Comparison of ENCODE assay signal across 23 cellular contexts in genomic region chr2:196967775-196968174, GRCh38.
"Had no signal": no experiment of that assay in that cellular context is flagged by ENCODE, and none has a peak within 500 bp of the region (broad histone marks: within the 10 kb centered on the region; RNA-seq: fewer than 3 reads in every experiment).

No MANE protein-coding gene starts in this region.

- H3K4me1 ChIP-seq: ascending aorta had no signal

- H3K4me3 Mint-ChIP-seq: activated CD8-positive, alpha-beta T cell treated with anti-CD3 and anti-CD28 coated beads for 36 hours; activated naive CD4-positive, alpha-beta T cell treated with anti-CD3 and anti-CD28 coated beads, Interleukin-2, amount 50 U/mL, for 24 hours; T-cell had no signal

- DNase-seq: activated CD4-positive, alpha-beta T cell treated with anti-CD3 and anti-CD28 coated beads for 4 hours; activated CD8-positive, alpha-beta memory T cell treated with anti-CD3 and anti-CD28 coated beads, Interleukin-2, amount 50 U/mL, for 4 hours; activated CD8-positive, alpha-beta T cell treated with anti-CD3 and anti-CD28 coated beads for 36 hours; activated naive CD4-positive, alpha-beta T cell; amniotic stem cell; body of pancreas; Kasumi-1; NCI-H1105 treated with DMSO at 0.1 percent for 48 hours; NCI-H1436 treated with DMSO at 0.1 percent for 48 hours; NCI-H1930; NCI-H2171; NCI-H2227 treated with DMSO at 0.1 percent for 48 hours; NCI-H446 treated with DMSO at 0.1 percent for 48 hours; NCI-H524 treated with DMSO at 0.1 percent for 48 hours; NCI-H82; T-cell; T-helper 2 cell; T1000 had no signal

- H3K27ac ChIP-seq: ascending aorta, body of pancreas, SK-N-MC, VCaP had no signal

- H3K9me3 ChIP-seq: ascending aorta, body of pancreas had no signal

- H3K27ac Mint-ChIP-seq: activated CD8-positive, alpha-beta T cell treated with anti-CD3 and anti-CD28 coated beads for 36 hours; activated naive CD4-positive, alpha-beta T cell treated with anti-CD3 and anti-CD28 coated beads, Interleukin-2, amount 50 U/mL, for 24 hours; T-cell had no signal

- H3K9me3 Mint-ChIP-seq: activated CD8-positive, alpha-beta T cell treated with anti-CD3 and anti-CD28 coated beads for 36 hours; activated naive CD4-positive, alpha-beta T cell treated with anti-CD3 and anti-CD28 coated beads, Interleukin-2, amount 50 U/mL, for 24 hours had no signal

- FAIRE-seq: TTC549 had no signal

- H3K4me3 ChIP-seq: ascending aorta, body of pancreas, SK-N-MC had no signal

- H3K27me3 Mint-ChIP-seq: activated CD8-positive, alpha-beta T cell treated with anti-CD3 and anti-CD28 coated beads for 36 hours; activated naive CD4-positive, alpha-beta T cell treated with anti-CD3 and anti-CD28 coated beads, Interleukin-2, amount 50 U/mL, for 24 hours; T-cell had no signal

- H3K36me3 ChIP-seq: ascending aorta had no signal

- H3K27me3 ChIP-seq: ascending aorta, body of pancreas had no signal
